ENCODE assay signal across 27 cellular contexts in the genomic region with DNA sequence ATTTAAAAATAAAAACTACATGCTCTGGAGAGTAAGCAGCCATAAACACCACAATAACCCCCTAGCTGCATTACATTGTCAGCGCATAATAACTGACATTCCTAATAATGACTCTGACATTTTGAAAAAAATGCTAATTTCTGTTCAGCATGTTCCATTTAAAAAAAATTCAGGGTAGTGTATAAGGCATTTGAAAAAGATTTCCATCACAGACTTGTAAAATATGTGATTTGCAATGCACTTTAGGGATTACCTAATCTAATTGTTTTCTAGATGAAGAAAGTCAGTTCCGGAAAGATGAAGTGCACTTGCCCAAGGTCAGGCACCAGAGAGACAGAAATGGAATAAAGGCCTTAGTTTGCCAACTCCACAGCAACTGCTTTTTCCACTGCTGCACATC.
"Had no signal": no experiment of that assay in that cellular context is flagged by ENCODE, and none has a peak within 500 bp of the region (broad histone marks: within the 10 kb centered on the region; RNA-seq: fewer than 3 reads in every experiment).

No MANE protein-coding gene starts in this region.

- H3K27me3 ChIP-seq: neural progenitor cell, ovary, right atrium auricular region, right lobe of liver, stomach, testis, thyroid gland, transverse colon, upper lobe of left lung, vagina had no signal

- H3K4me3 Mint-ChIP-seq: mesothelial cell of epicardium; naive B cell; natural killer cell; nephron progenitor cell; neural progenitor cell; stimulated activated naive B cell treated with anti-CD40 and anti-IgM and Interleukin-4, amounts not matched to agents 10 μg/mL and 1 μg/mL and 100 μg/mL, for 72 hours had no signal

- H3K27ac ChIP-seq: left ventricle myocardium inferior, neural progenitor cell, ovary, right atrium auricular region, right lobe of liver, skin epidermis, stomach, testis, thyroid gland, transverse colon, upper lobe of left lung, vagina had no signal

- H3K4me3 ChIP-seq: left ventricle myocardium inferior, lung, neural progenitor cell, ovary, right atrium auricular region, right lobe of liver, skin epidermis, stomach, testis, thyroid gland, transverse colon, upper lobe of left lung, vagina had no signal

- DNase-seq: hypothalamus; islet precursor cell; left ventricle myocardium inferior; mesendoderm; naive B cell; natural killer cell; nephron progenitor cell; ovary; right lobe of liver; stimulated activated CD4-positive, alpha-beta T cell treated with anti-CD3 and anti-CD28 coated beads, Interleukin-12 subunit alpha, Interleukin-12 subunit beta, amount 100 ng/mL, for 4 hours; stimulated activated CD4-positive, alpha-beta T cell treated with anti-CD3 and anti-CD28 coated beads, Interleukin-15, amount 100 ng/mL, for 24 hours; stimulated activated CD4-positive, alpha-beta T cell treated with anti-CD3 and anti-CD28 coated beads, Interleukin-2, amount 100 ng/mL, for 24 hours; stimulated activated CD4-positive, alpha-beta T cell treated with anti-CD3 and anti-CD28 coated beads, Interleukin-4, amount 100 ng/mL, for 1 hour; stimulated activated naive B cell treated with anti-CD40 and anti-IgM and Interleukin-4, amounts not matched to agents 10 μg/mL and 1 μg/mL and 100 μg/mL, for 72 hours; stimulated activated naive CD8-positive, alpha-beta T cell treated with anti-CD3 and anti-CD28 coated beads, Interleukin-15, Interleukin-2, amounts not matched to agents 100 U/mL and 50 U/mL, for 24 hours; stomach; testis; thyroid gland; transverse colon; upper lobe of left lung had no signal

- H3K36me3 Mint-ChIP-seq: mesothelial cell of epicardium, natural killer cell, neural progenitor cell had no signal

- H3K27ac Mint-ChIP-seq: mesothelial cell of epicardium; naive B cell; natural killer cell; nephron progenitor cell; neural progenitor cell; progenitor cell of endocrine pancreas; stimulated activated naive B cell treated with anti-CD40 and anti-IgM and Interleukin-4, amounts not matched to agents 10 μg/mL and 1 μg/mL and 100 μg/mL, for 72 hours had no signal

- H3K4me1 ChIP-seq: left ventricle myocardium inferior, neural progenitor cell, right atrium auricular region, right lobe of liver, stomach, testis, thyroid gland, transverse colon, upper lobe of left lung, vagina had no signal

- H3K9me3 ChIP-seq: left ventricle myocardium inferior, ovary, right lobe of liver, testis, thyroid gland, transverse colon, vagina had no signal

- H2AFZ ChIP-seq: neural progenitor cell had no signal

- H3K36me3 ChIP-seq: left ventricle myocardium inferior, neural progenitor cell, ovary, right atrium auricular region, right lobe of liver, stomach, thyroid gland, transverse colon, upper lobe of left lung, vagina had no signal

- ATAC-seq: natural killer cell; right lobe of liver; stimulated activated naive B cell treated with anti-CD40 and anti-IgM and Interleukin-4, amounts not matched to agents 10 μg/mL and 1 μg/mL and 100 μg/mL, for 72 hours; stimulated activated naive CD8-positive, alpha-beta T cell treated with anti-CD3 and anti-CD28 coated beads, Interleukin-15, Interleukin-2, amounts not matched to agents 100 U/mL and 50 U/mL, for 24 hours had no signal

- H3K4me2 ChIP-seq: neural progenitor cell had no signal

- H3K27me3 Mint-ChIP-seq: naive B cell; progenitor cell of endocrine pancreas; stimulated activated naive B cell treated with anti-CD40 and anti-IgM and Interleukin-4, amounts not matched to agents 10 μg/mL and 1 μg/mL and 100 μg/mL, for 72 hours had no signal

- H3K4me1 Mint-ChIP-seq: mesothelial cell of epicardium; naive B cell; natural killer cell; nephron progenitor cell; neural progenitor cell; stimulated activated naive B cell treated with anti-CD40 and anti-IgM and Interleukin-4, amounts not matched to agents 10 μg/mL and 1 μg/mL and 100 μg/mL, for 72 hours had no signal

- H3K9me3 Mint-ChIP-seq: neural progenitor cell had no signal
